ENCODE assay signal across 8 cellular contexts in the genomic region with DNA sequence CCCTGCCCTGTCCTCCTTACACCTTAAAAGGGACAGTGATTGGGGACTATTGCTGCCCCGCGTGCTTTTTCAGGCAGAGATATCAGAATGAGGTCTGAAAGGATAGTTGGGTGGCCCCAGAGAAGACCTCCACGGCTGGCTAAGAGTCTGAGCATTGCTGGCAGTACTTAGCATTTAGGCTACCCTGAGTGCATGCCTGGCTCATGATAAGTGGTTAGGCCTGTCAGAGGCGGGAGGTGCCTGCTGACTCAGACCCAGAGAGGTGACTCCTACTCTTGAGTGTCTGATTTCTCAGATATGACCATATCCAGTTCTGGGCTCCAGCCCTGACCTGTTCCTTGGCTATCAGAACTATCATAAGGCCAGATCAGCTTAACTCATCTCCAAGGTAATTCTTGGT.
A peak's percentile ranks its signal among the peaks of the same experiment; 100 is the strongest.
DNase-seq lines count a peak whose midpoint lies in the region; ATAC-seq and TF ChIP-seq lines count a peak whose summit lies in the region.

No MANE protein-coding gene starts in this region.

- CTCF ChIA-PET in PC-9 (lab: Charles Lee) (interaction anchor here (0.6 to 1.4 kb wide), 3 partner anchors 14 to 173 kb away, joined by 3 to 5 read pairs (median 4); no protein-coding TSS in a partner anchor), GM10248 (lab: Yijun Ruan, JAX) (interaction anchor here (2.0 kb wide), 1 partner anchor 13 kb away, joined by 7 read pairs; no protein-coding TSS in a partner anchor)

- no TSS peak for BruUV-seq in PC-9 (replicated peaks; lab: Mats Ljungman, UMichigan)

- H3K27ac ChIP-seq in PC-9, result peak overlapping the region; percentile 98

- H3K4me2 ChIP-seq in PC-9, result peak overlapping the region; percentile 72

- H3K79me2 ChIP-seq in PC-9 (ENCODE audit: low read depth), result peaks cover 36% of the 10 kb centered on the region

- H3K9me3 ChIP-seq in PC-9 (ENCODE audit: insufficient read depth, low read depth), result no peaks in the 10 kb centered on the region

- no peaks in the 10 kb centered on the region for H3K9me2 ChIP-seq in PC-9 (ENCODE audit: insufficient read depth)

- POLR2A ChIA-PET in PC-9 (lab: Charles Lee; ENCODE audit: unreplicated experiment) (interaction anchor here (0.8 to 1.0 kb wide), 2 partner anchors 22 to 135 kb away, joined by 7 to 10 read pairs; no protein-coding TSS in a partner anchor), GM10248 (lab: Yijun Ruan, JAX) (no interaction called here)

- DNase-seq in NCI-H1092 treated with DMSO at 0.1 percent for 48 hours (lab: John Stamatoyannopoulos, UW), result peak; percentile 44
- DNase-seq in NCI-H1092 (lab: John Stamatoyannopoulos, UW), result no peak
- DNase-seq in PC-9, result peak; percentile 84 to 96
- peak; percentile 71 for DNase-seq in fibroblast of the conjunctiva (ENCODE audit: low read depth)
- peak; percentile 79 for DNase-seq in skeletal muscle cell (ENCODE audit: low read depth)
- no peak for DNase-seq in NCI-H146 treated with DMSO at 0.1 percent for 48 hours (lab: John Stamatoyannopoulos, UW; ENCODE audit: unreplicated experiment)
- DNase-seq in GM10248 (ENCODE audit: extremely low spot score), result no peak

- no peak for TF ChIP-seq CTCF in PC-9 (conservative IDR thresholded peaks at IDR 0.05)
- no peak for TF ChIP-seq CTCF in GM10248 (IDR thresholded peaks at IDR 0.05; ENCODE audit: control extremely low read depth, extremely low read depth, low read depth, missing control alignments)

- H2AFZ ChIP-seq in PC-9, result no peak overlapping the region

- peaks cover 80% of the 10 kb centered on the region for H3K4me1 ChIP-seq in PC-9 (replicated peaks; ENCODE audit: insufficient read depth)

- intact Hi-C loops in PC-9 (cut with micrococcal nuclease; ENCODE audit: unreplicated experiment), result loop anchor here (1.0 to 5.0 kb wide), 4 partner anchors 24 to 215 kb away; partner anchors contain the start of gene PBX1

- H3K36me3 ChIP-seq in PC-9 (ENCODE audit: low read depth), result 0 out of 2 replicates have a peak, but pooled peaks cover 8% of the 10 kb centered on the region

- H4K20me1 ChIP-seq in PC-9 (ENCODE audit: insufficient read depth), result no peaks in the 10 kb centered on the region

- peak; percentile 85 for ATAC-seq in HG02938 (IDR thresholded peaks at IDR 0.05; ENCODE audit: unreplicated experiment)

- no peaks in the 10 kb centered on the region for H3K27me3 ChIP-seq in PC-9 (ENCODE audit: insufficient read depth, low read depth)

- H3K4me3 ChIP-seq in PC-9 (peak overlapping the region; percentile 25; the same call in 1 of the 2 replicates), skeletal muscle cell (ENCODE audit: low read depth, low read length) (no peak overlapping the region)

- peaks cover 48% of the 10 kb centered on the region for H3F3A ChIP-seq in PC-9 (ENCODE audit: insufficient read depth, low read depth)

Comparison
In these comparisons a context has a peak if more than half of its experiments do, and no peak if none do; other contexts are left out.
1. DNase-seq: peak in NCI-H1092 treated with DMSO at 0.1 percent for 48 hours (single experiment), PC-9 (2 of 2), fibroblast of the conjunctiva (single experiment) and skeletal muscle cell (single experiment); none in NCI-H1092 (single experiment), NCI-H146 treated with DMSO at 0.1 percent for 48 hours (single experiment) and GM10248 (single experiment).